ENCODE assay signal across 11 cellular contexts in genomic region chr14:94935901-94936300, GRCh38.
DNase-seq lines count a peak whose midpoint lies in the region; ATAC-seq and TF ChIP-seq lines count a peak whose summit lies in the region.
"Had no signal": no experiment of that assay in that cellular context is flagged by ENCODE, and none has a peak within 500 bp of the region (broad histone marks: within the 10 kb centered on the region; RNA-seq: fewer than 3 reads in every experiment).

No MANE protein-coding gene starts in this region.

- H3K4me3 Mint-ChIP-seq in nephron, result no peak overlapping the region
- H3K4me3 Mint-ChIP-seq: CD4-positive, alpha-beta memory T cell; H9 had no signal

- peak overlapping the region; percentile 16 for H3K27ac ChIP-seq in cingulate gyrus (ENCODE audit: low read depth, low read length)
- H3K27ac ChIP-seq: HL-60 had no signal

- peak overlapping the region; percentile 77 to 92 (median 89) for H3K27ac Mint-ChIP-seq in nephron
- H3K27ac Mint-ChIP-seq: CD4-positive, alpha-beta memory T cell had no signal

- peaks cover 11% of the 10 kb centered on the region for H3K4me1 Mint-ChIP-seq in nephron
- H3K4me1 Mint-ChIP-seq: H9 had no signal

- no peaks in the 10 kb centered on the region for H3K36me3 Mint-ChIP-seq in nephron (ENCODE audit: low read depth)
- H3K36me3 Mint-ChIP-seq: CD4-positive, alpha-beta memory T cell had no signal

- DNase-seq in NCI-H82 (lab: John Stamatoyannopoulos, UW) (peak; percentile 54), NCI-H82 treated with DMSO at 0.1 percent for 48 hours (lab: John Stamatoyannopoulos, UW; ENCODE audit: unreplicated experiment) (no peak), AG08395 (ENCODE audit: low spot score) (no peak)
- DNase-seq: CD4-positive, alpha-beta memory T cell; H9; OCI-M1 had no signal

- ATAC-seq in HG02870 (IDR thresholded peaks at IDR 0.05; ENCODE audit: unreplicated experiment), result no peak
- ATAC-seq in GM21367 (IDR thresholded peaks at IDR 0.05; ENCODE audit: unreplicated experiment), result no peak

- peaks cover 12% of the 10 kb centered on the region for H3K27me3 Mint-ChIP-seq in nephron (ENCODE audit: low read depth)
- H3K27me3 Mint-ChIP-seq: CD4-positive, alpha-beta memory T cell had no signal

- TF ChIP-seq CTCF in nephron (IDR thresholded peaks at IDR 0.05; ENCODE audit: unreplicated experiment in 3 of 3), result no peak

- H3K9me3 Mint-ChIP-seq in nephron, result no peaks in the 10 kb centered on the region
- H3K9me3 Mint-ChIP-seq: CD4-positive, alpha-beta memory T cell; H9 had no signal
